Comparison of ENCODE assay signal across 6 cellular contexts in genomic region chr11:64359712-64360402, GRCh38. TPM values are rescaled to one million over a fixed set of nuclear protein-coding genes. Genes with fewer than 3 reads are reported as not detected.
DNase-seq lines count a peak whose midpoint lies in the region; ATAC-seq and FAIRE-seq lines count a peak whose summit lies in the region.

No MANE protein-coding gene starts in this region.

- peaks cover 5% of the 10 kb centered on the region for H3K4me1 ChIP-seq in urinary bladder (ENCODE audit: insufficient read depth)

- WGBS in urinary bladder, result 44% methylated on average over 35 of the region's 35 CpGs

- DNase-seq in GM19239 (ENCODE audit: insufficient read length, low spot score) (no peak), iPS-NIHi11 (ENCODE audit: low spot score) (peak; percentile 61), dermis blood vessel endothelial cell (no peak)
- DNase-seq in activated CD4-positive, alpha-beta T cell treated with anti-CD3 and anti-CD28 coated beads, Interleukin-2, amount 50 U/mL, for 48 hours, result peak; percentile 40 to 47

- peaks cover 7% of the 10 kb centered on the region for H3K36me3 ChIP-seq in urinary bladder (ENCODE audit: insufficient read depth)

- peak overlapping the region; percentile 83 for H3K4me3 ChIP-seq in urinary bladder (ENCODE audit: low read depth, low read length)

- peak; percentile 62 for FAIRE-seq in GM19239 (lab: Jason Lieb, UNC)

- no peak overlapping the region for H3K27ac ChIP-seq in urinary bladder (ENCODE audit: low read depth)

- ATAC-seq in GM19035 (IDR thresholded peaks at IDR 0.05; ENCODE audit: unreplicated experiment), result no peak

RNA-seq across cellular contexts. Expression of gene RPS6KA4, which starts 0.9 kb away (rescaled TPM):
- 14.8 TPM for total RNA-seq in urinary bladder
- polyA plus RNA-seq in urinary bladder, result 32.7 TPM
- 35.9 and 46.6 TPM in 2 replicates for total RNA-seq in dermis blood vessel endothelial cell

RNA-seq across cellular contexts. Expression of gene CCDC88B, which starts 19.9 kb away (rescaled TPM):
- total RNA-seq in urinary bladder (2.6 TPM), dermis blood vessel endothelial cell (0.56 and 1.2 TPM in 2 replicates)
- polyA plus RNA-seq in urinary bladder, result 10.2 TPM

RNA-seq across cellular contexts. Expression of gene PRDX5, which starts 41.9 kb away (rescaled TPM):
- total RNA-seq in urinary bladder (69.0 TPM), dermis blood vessel endothelial cell (129 and 245 TPM in 2 replicates)
- 294 TPM for polyA plus RNA-seq in urinary bladder

RNA-seq across cellular contexts. Expression of gene TRMT112, which starts 42.5 kb away (rescaled TPM):
- total RNA-seq in urinary bladder (124 TPM), dermis blood vessel endothelial cell (202 and 290 TPM in 2 replicates)
- polyA plus RNA-seq in urinary bladder, result 245 TPM

RNA-seq across cellular contexts. Expression of gene ESRRA, which starts 54.5 kb away (rescaled TPM):
- total RNA-seq in urinary bladder (13.3 TPM), dermis blood vessel endothelial cell (60.3 and 76.7 TPM in 2 replicates)
- polyA plus RNA-seq in urinary bladder, result 53.2 TPM

Comparison
In these comparisons a context has a peak if more than half of its experiments do, and no peak if none do; other contexts are left out.
1. DNase-seq: peak in activated CD4-positive, alpha-beta T cell treated with anti-CD3 and anti-CD28 coated beads, Interleukin-2, amount 50 U/mL, for 48 hours (2 of 2) and iPS-NIHi11 (single experiment); none in GM19239 (single experiment) and dermis blood vessel endothelial cell (single experiment).